35 cellular contexts compared by ENCODE assay signal in the genomic region with DNA sequence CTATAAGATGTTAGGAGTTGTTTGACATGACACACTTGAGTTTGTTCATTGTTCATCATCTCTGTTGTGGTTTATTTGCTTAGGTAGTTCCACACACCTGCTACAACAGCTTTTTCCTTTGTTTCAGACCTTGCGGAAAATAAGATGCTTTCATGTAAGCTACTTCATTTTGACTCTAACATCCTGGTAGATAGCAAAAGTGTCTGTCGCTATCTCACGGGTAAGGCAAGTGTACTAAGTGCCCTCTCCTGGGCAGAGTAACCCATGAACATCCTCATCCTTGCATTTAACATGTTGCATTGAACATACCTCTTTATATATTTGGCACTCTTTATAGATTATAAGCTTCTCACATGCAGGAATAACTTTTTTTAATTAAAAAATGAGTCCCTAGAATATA. TPM values are rescaled to one million over a fixed set of nuclear protein-coding genes. Genes with fewer than 3 reads are reported as not detected.
"Had no signal": no experiment of that assay in that cellular context is flagged by ENCODE, and none has a peak within 500 bp of the region (broad histone marks: within the 10 kb centered on the region; RNA-seq: fewer than 3 reads in every experiment).

No MANE protein-coding gene starts in this region.

- H3K27ac Mint-ChIP-seq: activated CD4-positive, alpha-beta memory T cell treated with anti-CD3 and anti-CD28 coated beads, Interleukin-2, amount 10 ng/mL, durations not matched to agents 7 days and 5 days; activated CD8-positive, alpha-beta memory T cell treated with anti-CD3 and anti-CD28 coated beads, Interleukin-2, amount 10 ng/mL, durations not matched to agents 7 days and 5 days; activated naive CD8-positive, alpha-beta T cell treated with anti-CD3 and anti-CD28 coated beads for 36 hours had no signal

- H3K4me3 ChIP-seq: PC-9 had no signal

- H3K36me3 Mint-ChIP-seq: activated CD8-positive, alpha-beta memory T cell treated with anti-CD3 and anti-CD28 coated beads, Interleukin-2, amount 10 ng/mL, durations not matched to agents 7 days and 5 days; activated naive CD8-positive, alpha-beta T cell treated with anti-CD3 and anti-CD28 coated beads for 36 hours had no signal

- H3K4me2 ChIP-seq: PC-9 had no signal

- H3K36me3 ChIP-seq: brain microvascular endothelial cell, WERI-Rb-1 had no signal

- H3K4me3 Mint-ChIP-seq: activated CD4-positive, alpha-beta memory T cell treated with anti-CD3 and anti-CD28 coated beads, Interleukin-2, amount 10 ng/mL, durations not matched to agents 7 days and 5 days; activated CD8-positive, alpha-beta memory T cell treated with anti-CD3 and anti-CD28 coated beads, Interleukin-2, amount 10 ng/mL, durations not matched to agents 7 days and 5 days; activated naive CD8-positive, alpha-beta T cell treated with anti-CD3 and anti-CD28 coated beads for 36 hours had no signal

- H3K27ac ChIP-seq: brain microvascular endothelial cell, PC-9, RWPE1, WERI-Rb-1 had no signal

- H3K4me1 Mint-ChIP-seq: activated CD4-positive, alpha-beta memory T cell treated with anti-CD3 and anti-CD28 coated beads, Interleukin-2, amount 10 ng/mL, durations not matched to agents 7 days and 5 days had no signal

- H3K27me3 ChIP-seq: brain microvascular endothelial cell had no signal

- ATAC-seq: activated CD8-positive, alpha-beta memory T cell treated with anti-CD3 and anti-CD28 coated beads, Interleukin-2, amount 10 ng/mL, durations not matched to agents 7 days and 5 days; Right ventricle myocardium inferior had no signal

- H3K9me3 Mint-ChIP-seq: activated CD4-positive, alpha-beta memory T cell treated with anti-CD3 and anti-CD28 coated beads, Interleukin-2, amount 10 ng/mL, durations not matched to agents 7 days and 5 days; activated naive CD8-positive, alpha-beta T cell treated with anti-CD3 and anti-CD28 coated beads for 36 hours had no signal

- DNase-seq: activated CD4-positive, alpha-beta memory T cell treated with anti-CD3 and anti-CD28 coated beads, Interleukin-2, amount 10 ng/mL, durations not matched to agents 7 days and 5 days; activated CD4-positive, alpha-beta T cell treated with anti-CD3 and anti-CD28 coated beads for 1 hour; activated CD4-positive, alpha-beta T cell treated with anti-CD3 and anti-CD28 coated beads for 48 hours; activated CD4-positive, CD25-positive, alpha-beta regulatory T cell; activated CD8-positive, alpha-beta memory T cell treated with anti-CD3 and anti-CD28 coated beads for 24 hours; activated CD8-positive, alpha-beta memory T cell treated with anti-CD3 and anti-CD28 coated beads, Interleukin-2, amount 10 ng/mL, durations not matched to agents 7 days and 5 days; activated CD8-positive, alpha-beta memory T cell treated with anti-CD3 and anti-CD28 coated beads, Interleukin-2, amount 50 U/mL, for 48 hours; activated effector memory CD4-positive, alpha-beta T cell treated with Interleukin-2 at 50 U/mL for 16 hours; activated naive CD4-positive, alpha-beta T cell treated with anti-CD3 and anti-CD28 coated beads, Interleukin-2, amount 50 U/mL, for 16 hours; activated naive CD8-positive, alpha-beta T cell treated with anti-CD3 and anti-CD28 coated beads for 36 hours; activated T-cell treated with anti-CD3 and anti-CD28 coated beads, Interleukin-2, amount 50 U/mL, for 48 hours; amniotic stem cell; aorta; brain microvascular endothelial cell; central memory CD4-positive, alpha-beta T cell; Kasumi-1; NCI-H1092 treated with DMSO at 0.1 percent for 48 hours; NCI-H1436; NCI-H1694; NCI-H1930; NCI-H2081 treated with DMSO at 0.1 percent for 48 hours; NCI-H226; NCI-H446 treated with DMSO at 0.1 percent for 48 hours; NCI-H526 treated with DMSO at 0.1 percent for 48 hours; NCI-H82; PC-9; SIG-M5; T1000; WERI-Rb-1 had no signal

- H2AFZ ChIP-seq: PC-9 had no signal

RNA-seq across cellular contexts. Expression of a gene that starts 1.6 kb away (rescaled TPM):
- total RNA-seq: activated CD4-positive, alpha-beta memory T cell treated with anti-CD3 and anti-CD28 coated beads, Interleukin-2, amount 10 ng/mL, durations not matched to agents 7 days and 5 days; activated CD8-positive, alpha-beta memory T cell treated with anti-CD3 and anti-CD28 coated beads, Interleukin-2, amount 10 ng/mL, durations not matched to agents 7 days and 5 days; activated naive CD8-positive, alpha-beta T cell treated with anti-CD3 and anti-CD28 coated beads for 36 hours; aorta; cerebellum; PC-9; Right ventricle myocardium inferior; SK-MEL-5; T-helper 1 cell treated with Interleukin-12 subunit alpha and Interleukin-12 subunit beta and Interleukin-4 antibody, amounts not matched to agents 30 ng/mL and 1 ng/mL, for 36 hours; T-helper 2 cell treated with Interferon-gamma antibody and Interleukin-4, amounts not matched to agents 100 ng/mL and 5 ng/mL, for 36 hours had no signal
- polyA plus RNA-seq: aorta had no signal

RNA-seq across cellular contexts. Expression of a gene that starts 25.1 kb away (rescaled TPM):
- total RNA-seq: activated CD4-positive, alpha-beta memory T cell treated with anti-CD3 and anti-CD28 coated beads, Interleukin-2, amount 10 ng/mL, durations not matched to agents 7 days and 5 days; activated CD8-positive, alpha-beta memory T cell treated with anti-CD3 and anti-CD28 coated beads, Interleukin-2, amount 10 ng/mL, durations not matched to agents 7 days and 5 days; activated naive CD8-positive, alpha-beta T cell treated with anti-CD3 and anti-CD28 coated beads for 36 hours; aorta; cerebellum; PC-9; Right ventricle myocardium inferior; SK-MEL-5; T-helper 1 cell treated with Interleukin-12 subunit alpha and Interleukin-12 subunit beta and Interleukin-4 antibody, amounts not matched to agents 30 ng/mL and 1 ng/mL, for 36 hours; T-helper 2 cell treated with Interferon-gamma antibody and Interleukin-4, amounts not matched to agents 100 ng/mL and 5 ng/mL, for 36 hours had no signal
- polyA plus RNA-seq: aorta had no signal

RNA-seq across cellular contexts. Expression of a gene that starts 47.2 kb away (rescaled TPM):
- total RNA-seq: activated CD4-positive, alpha-beta memory T cell treated with anti-CD3 and anti-CD28 coated beads, Interleukin-2, amount 10 ng/mL, durations not matched to agents 7 days and 5 days; activated CD8-positive, alpha-beta memory T cell treated with anti-CD3 and anti-CD28 coated beads, Interleukin-2, amount 10 ng/mL, durations not matched to agents 7 days and 5 days; activated naive CD8-positive, alpha-beta T cell treated with anti-CD3 and anti-CD28 coated beads for 36 hours; aorta; cerebellum; PC-9; Right ventricle myocardium inferior; SK-MEL-5; T-helper 1 cell treated with Interleukin-12 subunit alpha and Interleukin-12 subunit beta and Interleukin-4 antibody, amounts not matched to agents 30 ng/mL and 1 ng/mL, for 36 hours; T-helper 2 cell treated with Interferon-gamma antibody and Interleukin-4, amounts not matched to agents 100 ng/mL and 5 ng/mL, for 36 hours had no signal
- polyA plus RNA-seq: aorta had no signal
